9 cellular contexts compared by ENCODE assay signal in genomic region chr1:219324629-219325367, GRCh38.
DNase-seq lines count a peak whose midpoint lies in the region; ATAC-seq lines count a peak whose summit lies in the region.
"Had no signal": no experiment of that assay in that cellular context is flagged by ENCODE, and none has a peak within 500 bp of the region (broad histone marks: within the 10 kb centered on the region; RNA-seq: fewer than 3 reads in every experiment).

No MANE protein-coding gene starts in this region.

- no peaks in the 10 kb centered on the region for H3K27me3 ChIP-seq in MG63

- H3K9me3 ChIP-seq in MG63: no peaks in the 10 kb centered on the region; the same call in 1 of the 2 replicates

- DNase-seq in ACHN (peak; percentile 92), MG63 (peak; percentile 57), dermis blood vessel endothelial cell (peak; percentile 72), NCI-H1436 (lab: John Stamatoyannopoulos, UW) (no peak), NCI-H510A treated with DMSO at 0.1 percent for 48 hours (lab: John Stamatoyannopoulos, UW) (no peak), GF-D8 (lab: John Stamatoyannopoulos, UW) (no peak)
- DNase-seq: NCI-H446 treated with DMSO at 0.1 percent for 48 hours had no signal

- peak; percentile 76 for ATAC-seq in GM21381 (IDR thresholded peaks at IDR 0.05; ENCODE audit: unreplicated experiment)
- no peak for ATAC-seq in HG03135 (IDR thresholded peaks at IDR 0.05; ENCODE audit: unreplicated experiment)

- no peak overlapping the region for H3K4me3 ChIP-seq in MG63

- no peaks in the 10 kb centered on the region for H3K36me3 ChIP-seq in MG63

- in situ Hi-C loops in ACHN (cut with HindIII; ENCODE audit: low pct_ligation_motif_present, low pct_unique_long_range_greater_than_20kb, low sequenced_read_pairs): no loop called here

Comparison
In these comparisons a context has a peak if more than half of its experiments do, and no peak if none do; other contexts are left out.
1. DNase-seq: peak in ACHN (single experiment), MG63 (single experiment) and dermis blood vessel endothelial cell (single experiment); none in NCI-H1436 (single experiment), NCI-H510A treated with DMSO at 0.1 percent for 48 hours (single experiment) and GF-D8 (single experiment).